ENCODE assay signal across 10 cellular contexts in genomic region chr16:29626778-29627331, GRCh38. TPM values are rescaled to one million over a fixed set of nuclear protein-coding genes. Genes with fewer than 3 reads are reported as not detected.
A peak's percentile ranks its signal among the peaks of the same experiment; 100 is the strongest.
DNase-seq lines count a peak whose midpoint lies in the region; ATAC-seq, FAIRE-seq and TF ChIP-seq lines count a peak whose summit lies in the region.
"Not testable (repeated sequence)": the region's sequence is repeated elsewhere in the genome, so short reads cannot be mapped to it uniquely, and the experiment has no call there.
"Had no signal": no experiment of that assay in that cellular context is flagged by ENCODE, and none has a peak within 500 bp of the region (broad histone marks: within the 10 kb centered on the region; RNA-seq: fewer than 3 reads in every experiment).

No MANE protein-coding gene starts in this region.

- H3K27me3 Mint-ChIP-seq in activated T-cell treated with anti-CD3 and anti-CD28 coated beads, Interleukin-2, amount 50 U/mL, for 72 hours (ENCODE audit: low read depth); stimulated activated memory B cell treated with anti-CD40 and anti-IgM and Interleukin-4, amounts not matched to agents 10 μg/mL and 1 μg/mL and 100 μg/mL, for 72 hours: not testable (repeated sequence)

- not testable (repeated sequence) for H3K4me1 ChIP-seq in small intestine (ENCODE audit: control insufficient read depth in 2 of 2, insufficient read depth in 1 of 2, low read depth in 1 of 2, low read length in 1 of 2)

- H3K27ac ChIP-seq in small intestine (ENCODE audit: low read depth in 1 of 2, low read length in 1 of 2) = peak overlapping the region in 1 of 2 donors; percentile 36

- peaks cover 19% of the 10 kb centered on the region for H3K4me1 Mint-ChIP-seq in activated T-cell treated with anti-CD3 and anti-CD28 coated beads, Interleukin-2, amount 50 U/mL, for 72 hours (ENCODE audit: low read depth)
- H3K4me1 Mint-ChIP-seq in stimulated activated memory B cell treated with anti-CD40 and anti-IgM and Interleukin-4, amounts not matched to agents 10 μg/mL and 1 μg/mL and 100 μg/mL, for 72 hours = not testable (repeated sequence)

- H3K4me3 ChIP-seq in small intestine (ENCODE audit: low read depth in 1 of 2, low read length in 2 of 2) = not testable (repeated sequence)

- peak; percentile 96 for FAIRE-seq in GM12891 (lab: Jason Lieb, UNC)
- not testable (repeated sequence) for FAIRE-seq in small intestine (lab: Jason Lieb, UNC)

- not testable (repeated sequence) for H3K36me3 Mint-ChIP-seq in activated T-cell treated with anti-CD3 and anti-CD28 coated beads, Interleukin-2, amount 50 U/mL, for 72 hours (ENCODE audit: insufficient read depth in 2 of 2); stimulated activated memory B cell treated with anti-CD40 and anti-IgM and Interleukin-4, amounts not matched to agents 10 μg/mL and 1 μg/mL and 100 μg/mL, for 72 hours

- not testable (repeated sequence) for H3K27me3 ChIP-seq in small intestine (ENCODE audit: control insufficient read depth in 2 of 2, insufficient read depth in 2 of 2, low read length in 2 of 2)

- H3K27ac Mint-ChIP-seq in activated T-cell treated with anti-CD3 and anti-CD28 coated beads, Interleukin-2, amount 50 U/mL, for 72 hours = peak overlapping the region; percentile 5
- peak overlapping the region; percentile 89 for H3K27ac Mint-ChIP-seq in stimulated activated memory B cell treated with anti-CD40 and anti-IgM and Interleukin-4, amounts not matched to agents 10 μg/mL and 1 μg/mL and 100 μg/mL, for 72 hours

- not testable (repeated sequence) for H3K9me3 ChIP-seq in small intestine (ENCODE audit: control insufficient read depth, low read depth)

- peak overlapping the region; percentile 56 to 74 for H3K4me3 Mint-ChIP-seq in activated T-cell treated with anti-CD3 and anti-CD28 coated beads, Interleukin-2, amount 50 U/mL, for 72 hours
- peak overlapping the region; percentile 16 for H3K4me3 Mint-ChIP-seq in stimulated activated memory B cell treated with anti-CD40 and anti-IgM and Interleukin-4, amounts not matched to agents 10 μg/mL and 1 μg/mL and 100 μg/mL, for 72 hours

- ATAC-seq in GM21528 (IDR thresholded peaks at IDR 0.05; ENCODE audit: low FRiP score, unreplicated experiment) = peak; percentile 48
- ATAC-seq in HG03432 (IDR thresholded peaks at IDR 0.05; ENCODE audit: unreplicated experiment) = peak; percentile 75
- ATAC-seq in activated T-cell treated with anti-CD3 and anti-CD28 coated beads, Interleukin-2, amount 50 U/mL, for 72 hours (replicated peaks in 1 of 2) = peak; percentile 99
- peak; percentile 93 for ATAC-seq in stimulated activated memory B cell treated with anti-CD40 and anti-IgM and Interleukin-4, amounts not matched to agents 10 μg/mL and 1 μg/mL and 100 μg/mL, for 72 hours

- WGBS in small intestine, 3 donors = 68 to 77% (median 71%) methylated on average over 14 of the region's 16 CpGs

- not testable (repeated sequence) for H3K9me3 Mint-ChIP-seq in activated T-cell treated with anti-CD3 and anti-CD28 coated beads, Interleukin-2, amount 50 U/mL, for 72 hours; stimulated activated memory B cell treated with anti-CD40 and anti-IgM and Interleukin-4, amounts not matched to agents 10 μg/mL and 1 μg/mL and 100 μg/mL, for 72 hours

- TF ChIP-seq POLR2A in GM12891 (IDR thresholded peaks at IDR 0.05; ENCODE audit: low read depth, low read length) = not testable (repeated sequence)

- not testable (repeated sequence) for H3K36me3 ChIP-seq in small intestine (ENCODE audit: control insufficient read depth in 2 of 2, insufficient read depth in 2 of 2, low read length in 2 of 2)

- not testable (repeated sequence) for DNase-seq in GM12891 (ENCODE audit: insufficient read length, low spot score)
- DNase-seq in activated CD4-positive, alpha-beta T cell treated with anti-CD3 and anti-CD28 coated beads for 1 hour = peak; percentile 34
- peak; percentile 68 to 80 for DNase-seq in activated T-cell treated with anti-CD3 and anti-CD28 coated beads, Interleukin-2, amount 50 U/mL, for 72 hours
- DNase-seq in germinal center (ENCODE audit: low spot score) (peak; percentile 19), small intestine (peak; percentile 30)

TF ChIP-seq in GM12891, 5 proteins besides CTCF, POLR2A, EP300 and RAD21:
- TF ChIP-seq PAX5 (IDR thresholded peaks at IDR 0.05; ENCODE audit: insufficient read depth, low read length, severe bottlenecking) = peak; percentile 22

RNA-seq across cellular contexts. Expression of gene SPN, which starts 36.2 kb away (rescaled TPM):
- 76.7 TPM for polyA plus RNA-seq in GM12891 (2012; ENCODE audit: low read depth, missing spikeins)
- total RNA-seq in activated T-cell treated with anti-CD3 and anti-CD28 coated beads, Interleukin-2, amount 50 U/mL, for 72 hours = 10 to 100 TPM; 77.4 to 84.4 TPM
- 1 to 10 TPM; 1.1 to 1.6 (median 1.3) TPM for polyA plus RNA-seq in small intestine
- total RNA-seq: dermis blood vessel endothelial cell, fibroblast of villous mesenchyme had no signal

RNA-seq across cellular contexts. Expression of gene QPRT, which starts 52.1 kb away (rescaled TPM):
- polyA plus RNA-seq in GM12891 (2012; ENCODE audit: low read depth, missing spikeins) = 38.4 TPM
- 1 to 10 TPM; 4.5 to 5.6 TPM for total RNA-seq in activated T-cell treated with anti-CD3 and anti-CD28 coated beads, Interleukin-2, amount 50 U/mL, for 72 hours
- polyA plus RNA-seq in small intestine = 10 to 100 TPM; 30.2 to 32.4 (median 31.6) TPM

Comparison
In these comparisons a context has a peak if more than half of its experiments do, and no peak if none do; other contexts are left out.
1. ATAC-seq: peak in every context shown above with its lines; median percentile 99 in activated T-cell treated with anti-CD3 and anti-CD28 coated beads, Interleukin-2, amount 50 U/mL, for 72 hours; 93 in stimulated activated memory B cell treated with anti-CD40 and anti-IgM and Interleukin-4, amounts not matched to agents 10 μg/mL and 1 μg/mL and 100 μg/mL, for 72 hours; 75 in HG03432; 48 in GM21528.